ENCODE assay signal across 33 cellular contexts in genomic region chr4:187475901-187476300, GRCh38.
"Had no signal": no experiment of that assay in that cellular context is flagged by ENCODE, and none has a peak within 500 bp of the region (broad histone marks: within the 10 kb centered on the region; RNA-seq: fewer than 3 reads in every experiment).

No MANE protein-coding gene starts in this region.

- DNase-seq: activated B cell treated with CpG ODN at 0.5 μM for 24 hours; activated CD4-positive, alpha-beta T cell treated with anti-CD3 and anti-CD28 coated beads for 48 hours; activated CD4-positive, alpha-beta T cell treated with anti-CD3 and anti-CD28 coated beads, Interleukin-2, amount 50 U/mL, for 1 hour; activated CD4-positive, alpha-beta T cell treated with anti-CD3 and anti-CD28 coated beads, Interleukin-2, amount 50 U/mL, for 48 hours; activated CD8-positive, alpha-beta memory T cell treated with anti-CD3 and anti-CD28 coated beads for 24 hours; activated CD8-positive, alpha-beta T cell treated with anti-CD3 and anti-CD28 coated beads for 36 hours; activated effector memory CD4-positive, alpha-beta T cell treated with Interleukin-2 at 50 U/mL for 16 hours; activated gamma-delta T cell treated with Interleukin-2 at 50 U/mL for 16 hours; activated naive CD4-positive, alpha-beta T cell treated with anti-CD3 and anti-CD28 coated beads, Interleukin-2, amount 50 U/mL, for 16 hours; activated naive CD4-positive, alpha-beta T cell treated with Interleukin-2 at 50 U/mL for 16 hours; activated T-cell treated with anti-CD3 and anti-CD28 coated beads, Interleukin-2, amount 50 U/mL, for 4 hours; amniotic stem cell; anterior cingulate cortex; brain microvascular endothelial cell; effector memory CD4-positive, alpha-beta T cell; endodermal cell; foreskin keratinocyte; gastrocnemius medialis; glutamatergic neuron; heart left ventricle; T-cell; T-helper 17 cell; T1000; WERI-Rb-1 had no signal

- H3K36me3 ChIP-seq: brain microvascular endothelial cell, gastrocnemius medialis, heart left ventricle, WERI-Rb-1 had no signal

- H3K27me3 ChIP-seq: brain microvascular endothelial cell, dorsolateral prefrontal cortex, foreskin keratinocyte, gastrocnemius medialis, heart left ventricle had no signal

- H3K4me3 Mint-ChIP-seq: activated B cell treated with CpG ODN at 0.5 μM for 24 hours; activated CD8-positive, alpha-beta T cell treated with anti-CD3 and anti-CD28 coated beads for 36 hours; activated naive CD8-positive, alpha-beta T cell; activated T-cell treated with anti-CD3 and anti-CD28 coated beads, Interleukin-2, amount 50 U/mL, for 4 hours; activated T-helper 17 cell treated with anti-CD3 and anti-CD28 coated beads, Interleukin-2, amount 50 U/mL, for 72 hours; central memory CD8-positive, alpha-beta T cell; dendritic cell treated with granulocyte-macrophage colony-stimulating factor and Interleukin-4, amounts not matched to agents 40 ng/mL and 50 ng/mL, for 4 days; endodermal cell; T-cell; T-helper 17 cell; T-helper 2 cell treated with Interferon-gamma antibody and Interleukin-4, amounts not matched to agents 5 μg/mL and 100 μg/mL, for 36 hours had no signal

- H3K27ac Mint-ChIP-seq: activated B cell treated with CpG ODN at 0.5 μM for 24 hours; activated CD8-positive, alpha-beta T cell treated with anti-CD3 and anti-CD28 coated beads for 36 hours; activated naive CD8-positive, alpha-beta T cell; activated T-helper 17 cell treated with anti-CD3 and anti-CD28 coated beads, Interleukin-2, amount 50 U/mL, for 72 hours; dendritic cell treated with granulocyte-macrophage colony-stimulating factor and Interleukin-4, amounts not matched to agents 40 ng/mL and 50 ng/mL, for 4 days; endodermal cell; T-cell; T-helper 17 cell; T-helper 2 cell treated with Interferon-gamma antibody and Interleukin-4, amounts not matched to agents 5 μg/mL and 100 μg/mL, for 36 hours had no signal

- H3K27me3 Mint-ChIP-seq: activated B cell treated with CpG ODN at 0.5 μM for 24 hours; activated CD8-positive, alpha-beta T cell treated with anti-CD3 and anti-CD28 coated beads for 36 hours; activated naive CD8-positive, alpha-beta T cell; activated T-helper 17 cell treated with anti-CD3 and anti-CD28 coated beads, Interleukin-2, amount 50 U/mL, for 72 hours; central memory CD8-positive, alpha-beta T cell; dendritic cell treated with granulocyte-macrophage colony-stimulating factor and Interleukin-4, amounts not matched to agents 40 ng/mL and 50 ng/mL, for 4 days; T-cell; T-helper 17 cell had no signal

- H3K9me3 Mint-ChIP-seq: dendritic cell treated with granulocyte-macrophage colony-stimulating factor and Interleukin-4, amounts not matched to agents 40 ng/mL and 50 ng/mL, for 4 days; endodermal cell had no signal

- ATAC-seq: activated CD4-positive, CD25-positive, alpha-beta regulatory T cell treated with anti-CD3 and anti-CD28 coated beads, Interleukin-2, amount 50 U/mL, for 24 hours; activated CD8-positive, alpha-beta T cell treated with anti-CD3 and anti-CD28 coated beads for 36 hours; activated T-cell treated with anti-CD3 and anti-CD28 coated beads, Interleukin-2, amount 50 U/mL, for 4 hours; activated T-helper 17 cell treated with anti-CD3 and anti-CD28 coated beads, Interleukin-2, amount 50 U/mL, for 72 hours; esophagus mucosa; foreskin keratinocyte; gastrocnemius medialis; heart left ventricle; T-cell; T-helper 17 cell had no signal

- H3K27ac ChIP-seq: brain microvascular endothelial cell, coronary artery, dorsolateral prefrontal cortex, foreskin keratinocyte, gastrocnemius medialis, heart left ventricle, WERI-Rb-1 had no signal

- H3K36me3 Mint-ChIP-seq: activated naive CD8-positive, alpha-beta T cell; T-cell had no signal

- H3K4me1 Mint-ChIP-seq: activated B cell treated with CpG ODN at 0.5 μM for 24 hours; activated T-helper 17 cell treated with anti-CD3 and anti-CD28 coated beads, Interleukin-2, amount 50 U/mL, for 72 hours; central memory CD8-positive, alpha-beta T cell; T-cell; T-helper 17 cell had no signal

- H3K4me3 ChIP-seq: coronary artery, dorsolateral prefrontal cortex, gastrocnemius medialis, heart left ventricle had no signal

- H3K9me3 ChIP-seq: gastrocnemius medialis, heart left ventricle had no signal
